14 cellular contexts compared by ENCODE assay signal in genomic region chr12:88453323-88453722, GRCh38.
DNase-seq lines count a peak whose midpoint lies in the region; ATAC-seq and TF ChIP-seq lines count a peak whose summit lies in the region.
"Had no signal": no experiment of that assay in that cellular context is flagged by ENCODE, and none has a peak within 500 bp of the region (broad histone marks: within the 10 kb centered on the region; RNA-seq: fewer than 3 reads in every experiment).

No MANE protein-coding gene starts in this region.

- H3K36me3 ChIP-seq in testis (ENCODE audit: low read depth, missing control alignments): no peaks in the 10 kb centered on the region
- H3K36me3 ChIP-seq: BLaER1, SJCRH30 had no signal

- H3K4me1 ChIP-seq in testis: no peaks in the 10 kb centered on the region
- H3K4me1 ChIP-seq: BLaER1, SJCRH30 had no signal

- no peak for ATAC-seq in HG02870 (IDR thresholded peaks at IDR 0.05; ENCODE audit: unreplicated experiment)
- ATAC-seq: HCT116 had no signal

- no peak overlapping the region for H3K27ac ChIP-seq in testis
- H3K27ac ChIP-seq: BLaER1, RWPE1, SJCRH30 had no signal

- no peaks in the 10 kb centered on the region for H3K27me3 ChIP-seq in testis
- H3K27me3 ChIP-seq: BLaER1, SJCRH30 had no signal

- TF ChIP-seq POLR2A in testis (IDR thresholded peaks at IDR 0.05): no peak

- intact Hi-C loops in testis (cut with DNase I; ENCODE audit: low total_unique reads): no loop called here

- DNase-seq in NCI-H69 (lab: John Stamatoyannopoulos, UW) (peak; percentile 14), dedifferentiated amniotic fluid mesenchymal stem cell (ENCODE audit: extremely low spot score) (peak; percentile 40), kidney glomerular epithelial cell (lab: John Stamatoyannopoulos, UW) (peak; percentile 10), DMS114 treated with DMSO at 0.1 percent for 48 hours (lab: John Stamatoyannopoulos, UW; ENCODE audit: unreplicated experiment) (no peak), testis (no peak)
- DNase-seq in activated naive CD4-positive, alpha-beta T cell (lab: John Stamatoyannopoulos, UW): no peak
- DNase-seq: NCI-H1417 treated with DMSO at 0.1 percent for 48 hours, NCI-H2029, NCI-H524 treated with DMSO at 0.1 percent for 48 hours, SJCRH30 had no signal

- no peak overlapping the region for H3K4me3 ChIP-seq in testis
- H3K4me3 ChIP-seq: BLaER1, SJCRH30 had no signal

- no peak for TF ChIP-seq CTCF in testis (IDR thresholded peaks at IDR 0.05)

- H3K9me3 ChIP-seq in testis: no peaks in the 10 kb centered on the region
- H3K9me3 ChIP-seq: BLaER1, SJCRH30 had no signal

Comparison
In these comparisons a context has a peak if more than half of its experiments do, and no peak if none do; other contexts are left out.
1. DNase-seq: peak in NCI-H69 (single experiment), dedifferentiated amniotic fluid mesenchymal stem cell (single experiment) and kidney glomerular epithelial cell (single experiment); none in activated naive CD4-positive, alpha-beta T cell (0 of 4), DMS114 treated with DMSO at 0.1 percent for 48 hours (single experiment) and testis (single experiment).